20 cellular contexts compared by ENCODE assay signal in genomic region chr2:239436669-239437325, GRCh38. TPM values are rescaled to one million over a fixed set of nuclear protein-coding genes. Genes with fewer than 3 reads are reported as not detected.
DNase-seq lines count a peak whose midpoint lies in the region; ATAC-seq, FAIRE-seq and TF ChIP-seq lines count a peak whose summit lies in the region.
"Had no signal": no experiment of that assay in that cellular context is flagged by ENCODE, and none has a peak within 500 bp of the region (broad histone marks: within the 10 kb centered on the region; RNA-seq: fewer than 3 reads in every experiment).

No MANE protein-coding gene starts in this region.

- no peak for TF ChIP-seq POLR2A in right lobe of liver (IDR thresholded peaks at IDR 0.05)
- TF ChIP-seq POLR2A in HepG2 (IDR thresholded peaks at IDR 0.05; ENCODE audit: insufficient read depth in 1 of 2, low read depth in 2 of 2, low read length in 2 of 2), result no peak

- CTCF ChIA-PET in HepG2 (lab: Yijun Ruan, JAX; ENCODE audit: low intra/inter-chr PET ratio, low total read pairs), result no interaction called here

- FAIRE-seq in HepG2 (lab: Jason Lieb, UNC), result no peak
- FAIRE-seq: A204.1, HTR-8/SVneo had no signal

- H3K9me3 ChIP-seq in right lobe of liver (no peaks in the 10 kb centered on the region), HepG2 (ENCODE audit: low read length) (no peaks in the 10 kb centered on the region), upper lobe of right lung (no peaks in the 10 kb centered on the region)
- H3K9me3 ChIP-seq: Caco-2 had no signal

- no peak overlapping the region for H3K4me3 ChIP-seq in right lobe of liver
- no peak overlapping the region for H3K4me3 ChIP-seq in HepG2 (replicated peaks in 1 of 3; ENCODE audit: insufficient read depth in 1 of 3, low read depth in 2 of 3, low read length in 3 of 3)
- no peak overlapping the region for H3K4me3 ChIP-seq in dorsolateral prefrontal cortex
- no peak overlapping the region for H3K4me3 ChIP-seq in upper lobe of right lung

- no TSS peak for BruUV-seq in HepG2 (replicated peaks; lab: Mats Ljungman, UMichigan)

- H3K27me3 ChIP-seq in right lobe of liver (no peaks in the 10 kb centered on the region), HepG2 (ENCODE audit: control insufficient read depth in 1 of 2, insufficient read depth in 2 of 2, low read length in 2 of 2) (peaks cover 2 to 15% of the 10 kb centered on the region in 2 experiments; a peak in 3 of 5 replicates), dorsolateral prefrontal cortex (no peaks in the 10 kb centered on the region), upper lobe of right lung (peaks cover 4% of the 10 kb centered on the region)

- H3K36me3 ChIP-seq in right lobe of liver (no peaks in the 10 kb centered on the region), HepG2 (replicated peaks in 1 of 2; ENCODE audit: control insufficient read depth in 1 of 2, insufficient read depth in 2 of 2, low read length in 2 of 2) (no peaks in the 10 kb centered on the region), upper lobe of right lung (no peaks in the 10 kb centered on the region)

- in situ Hi-C loops in HepG2 (cut with HindIII; ENCODE audit: extremely low pct_ligation_motif_present, low pct_unique_long_range_greater_than_20kb), result no loop called here

- no peaks in the 10 kb centered on the region for H3K4me1 ChIP-seq in right lobe of liver
- peaks cover 12% of the 10 kb centered on the region for H3K4me1 ChIP-seq in HepG2 (ENCODE audit: insufficient read depth, low read length)
- peaks cover 6% of the 10 kb centered on the region for H3K4me1 ChIP-seq in upper lobe of right lung
- H3K4me1 ChIP-seq: Caco-2 had no signal

- DNase-seq in right lobe of liver (no peak), HepG2 (ENCODE audit: low spot score) (no peak), NOMO-1 treated with DMSO at 0.1 percent for 48 hours (lab: John Stamatoyannopoulos, UW; ENCODE audit: unreplicated experiment) (peak; percentile 73), dorsolateral prefrontal cortex (no peak), upper lobe of right lung (no peak), HUDEP-2 (lab: John Stamatoyannopoulos, UW; ENCODE audit: unreplicated experiment in 76 of 76) (no peak)
- DNase-seq: Caco-2; CD4-positive, CD25-positive, alpha-beta regulatory T cell; DMS153; EL; H9; NCI-H1092; NCI-H2081 treated with DMSO at 0.1 percent for 48 hours; NCI-H524; SHP77 treated with DMSO at 0.1 percent for 48 hours; SW 1271 had no signal

- no peaks in the 10 kb centered on the region for H4K20me1 ChIP-seq in HepG2 (ENCODE audit: insufficient read depth, low read length)

- H2AFZ ChIP-seq in HepG2 (ENCODE audit: low read length), result no peak overlapping the region

- no peak for TF ChIP-seq RAD21 in HepG2 (CRISPR knock-in tag; IDR thresholded peaks at IDR 0.05)

- H3K9ac ChIP-seq in HepG2 (ENCODE audit: insufficient read depth, low read depth, low read length), result no peak overlapping the region

- 69% methylated on average over 2 of the region's 2 CpGs for WGBS in right lobe of liver (ENCODE audit: insufficient coverage, low coverage, low lambda C conversion rate, missing lambda C conversion rate)
- WGBS in HepG2 (ENCODE audit: low lambda C conversion rate), result 86% methylated on average over 2 of the region's 2 CpGs

- H3K4me2 ChIP-seq in HepG2 (ENCODE audit: low read depth, low read length), result no peak overlapping the region

- POLR2A ChIA-PET in HepG2 (lab: Yijun Ruan, JAX), result interaction anchor here (1.0 kb wide), 1 partner anchor 36 kb away, joined by 3 read pairs; the partner anchor contains the start of gene HDAC4

- no peak for TF ChIP-seq CTCF in right lobe of liver (IDR thresholded peaks at IDR 0.05)
- TF ChIP-seq CTCF in HepG2 (CRISPR knock-in tag; IDR thresholded peaks at IDR 0.05), result no peak
- no peak for TF ChIP-seq CTCF in dorsolateral prefrontal cortex (IDR thresholded peaks at IDR 0.05 in 54 of 56, conservative IDR thresholded peaks at IDR 0.05 in 2 of 56; ENCODE audit: low read depth in 1 of 56, partially characterized antibody in 56 of 56)
- no peak for TF ChIP-seq CTCF in upper lobe of right lung (IDR thresholded peaks at IDR 0.05)

- H3K79me2 ChIP-seq in HepG2 (ENCODE audit: insufficient read depth, low read length), result no peaks in the 10 kb centered on the region

- peak in 3 of 4 donors; percentile 15 to 51 (median 33) for ATAC-seq in right lobe of liver
- ATAC-seq in HepG2, result no peak
- peak; percentile 57 for ATAC-seq in upper lobe of right lung
- no peak for ATAC-seq in HG03521 (IDR thresholded peaks at IDR 0.05; ENCODE audit: unreplicated experiment)
- no peak for ATAC-seq in GM18868 (IDR thresholded peaks at IDR 0.05; ENCODE audit: unreplicated experiment)

- H3K27ac ChIP-seq in right lobe of liver (no peak overlapping the region), HepG2 (ENCODE audit: extremely low read length, insufficient read depth, low read length) (no peak overlapping the region), dorsolateral prefrontal cortex (peak overlapping the region in 36 of 59 donors; percentile 5 to 100 (median 56)), upper lobe of right lung (no peak overlapping the region)

- intact Hi-C loops in right lobe of liver (cut with DNase I) (no loop called here), HepG2 (cut with micrococcal nuclease; ENCODE audit: unreplicated experiment) (no loop called here), dorsolateral prefrontal cortex (cut with DNase I) (no loop called here), upper lobe of right lung (cut with DNase I) (no loop called here)

- TF ChIP-seq EP300 in HepG2 (IDR thresholded peaks at IDR 0.05; ENCODE audit: low read depth in 2 of 2, low read length in 2 of 2) (no peak), HepG2 (CRISPR knock-in tag; IDR thresholded peaks at IDR 0.05; ENCODE audit: borderline replicate concordance) (no peak)

TF ChIP-seq in HepG2, 621 proteins besides CTCF, POLR2A, EP300 and RAD21 (continues in another document):
- no peak for TF ChIP-seq HNRNPK (IDR thresholded peaks at IDR 0.05; ENCODE audit: low read depth, low read length, poor library complexity, severe bottlenecking)
- TF ChIP-seq ZC3H4 (CRISPR knock-in tag; IDR thresholded peaks at IDR 0.05; ENCODE audit: borderline replicate concordance), result no peak
- TF ChIP-seq SMAD3 (CRISPR knock-in tag; IDR thresholded peaks at IDR 0.05), result no peak
- TF ChIP-seq, protein P1, sequence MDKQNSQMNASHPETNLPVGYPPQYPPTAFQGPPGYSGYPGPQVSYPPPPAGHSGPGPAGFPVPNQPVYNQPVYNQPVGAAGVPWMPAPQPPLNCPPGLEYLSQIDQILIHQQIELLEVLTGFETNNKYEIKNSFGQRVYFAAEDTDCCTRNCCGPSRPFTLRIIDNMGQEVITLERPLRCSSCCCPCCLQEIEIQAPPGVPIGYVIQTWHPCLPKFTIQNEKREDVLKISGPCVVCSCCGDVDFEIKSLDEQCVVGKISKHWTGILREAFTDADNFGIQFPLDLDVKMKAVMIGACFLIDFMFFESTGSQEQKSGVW (CRISPR knock-in tag; IDR thresholded peaks at IDR 0.05; ENCODE audit: borderline replicate concordance), result no peak
- TF ChIP-seq ETV6 (CRISPR knock-in tag; conservative IDR thresholded peaks at IDR 0.05), result no peak
- TF ChIP-seq RFXANK (CRISPR knock-in tag; IDR thresholded peaks at IDR 0.05), result no peak
- TF ChIP-seq PTBP1 (IDR thresholded peaks at IDR 0.05; ENCODE audit: low read depth, low read length, poor library complexity, severe bottlenecking), result no peak
- TF ChIP-seq ZNF724P (CRISPR knock-in tag; IDR thresholded peaks at IDR 0.05; ENCODE audit: borderline replicate concordance), result no peak
- no peak for TF ChIP-seq ZNF749 (CRISPR knock-in tag; IDR thresholded peaks at IDR 0.05; ENCODE audit: borderline replicate concordance)
- TF ChIP-seq ZNF468 (CRISPR knock-in tag; IDR thresholded peaks at IDR 0.05), result no peak
- TF ChIP-seq TRIM24 (CRISPR knock-in tag; IDR thresholded peaks at IDR 0.05), result no peak
- TF ChIP-seq CENPBD1 (CRISPR knock-in tag; IDR thresholded peaks at IDR 0.05; ENCODE audit: borderline replicate concordance, low read depth), result no peak
- no peak for TF ChIP-seq PHB2 (IDR thresholded peaks at IDR 0.05; ENCODE audit: partially characterized antibody)

RNA-seq across cellular contexts. Expression of gene HDAC4, which starts 36.0 kb away (rescaled TPM):
- total RNA-seq in right lobe of liver (10 to 100 TPM in 5 of 6 experiments, 1 to 10 TPM in 1; 8.9 to 22.4 (median 14.7) TPM), HepG2 (2016; rRNA removed; fragmentation: Illumina TruSeq; extraction: Trizol) (9.1 and 10.1 TPM in 2 replicates), dorsolateral prefrontal cortex (100 to 1,000 TPM in 51 of 120 experiments, 10 to 100 TPM in 69; 57.4 to 167 (median 97.8) TPM), upper lobe of right lung (44.1 TPM)
- 19.0 and 23.2 TPM in 2 replicates for total RNA-seq in HepG2 (2016; cell fraction: cytosol; rRNA removed; fragmentation: Illumina TruSeq; extraction: Trizol; ENCODE audit: low read depth)
- total RNA-seq in HepG2 (2016; cell fraction: insoluble cytoplasmic fraction; rRNA removed; fragmentation: Illumina TruSeq; extraction: Trizol), result 8.7 and 10.2 TPM in 2 replicates
- total RNA-seq in HepG2 (2016; cell fraction: membrane; rRNA removed; fragmentation: Illumina TruSeq; extraction: Trizol), result 8.0 and 11.2 TPM in 2 replicates
- total RNA-seq in HepG2 (2016; cell fraction: nucleus; rRNA removed; fragmentation: Illumina TruSeq; extraction: Trizol), result 14.9 and 20.4 TPM in 2 replicates
- polyA plus RNA-seq in HepG2 (2011; rRNA removed), result 11.5 and 11.9 TPM in 2 replicates
- polyA plus RNA-seq in HepG2 (2011; cell fraction: cytosol; rRNA removed), result 6.8 and 7.6 TPM in 2 replicates
- polyA plus RNA-seq in HepG2 (2011; cell fraction: nucleus; rRNA removed), result 60.5 and 78.4 TPM in 2 replicates
- polyA plus RNA-seq in HepG2 (2012), result 8.7 and 10.7 TPM in 2 replicates
- polyA plus RNA-seq in HepG2 (2016; cell fraction: cytosol; fragmentation: Illumina TruSeq; extraction: Trizol; ENCODE audit: low read depth), result 0.57 and 0.92 TPM in 2 replicates
- polyA plus RNA-seq in HepG2 (2016; cell fraction: insoluble cytoplasmic fraction; fragmentation: Illumina TruSeq; extraction: Trizol; ENCODE audit: low read depth), result 5.1 and 7.0 TPM in 2 replicates
- 1.6 and 2.5 TPM in 2 replicates for polyA plus RNA-seq in HepG2 (2016; cell fraction: membrane; fragmentation: Illumina TruSeq; extraction: Trizol; ENCODE audit: low read depth)
- 12.4 and 16.1 TPM in 2 replicates for polyA plus RNA-seq in HepG2 (2016; cell fraction: nucleus; fragmentation: Illumina TruSeq; extraction: Trizol; ENCODE audit: insufficient read depth, low read depth)
- 27.5 and 29.0 TPM in 2 replicates for polyA minus RNA-seq in HepG2 (2011; rRNA and poly(A)+ RNA removed; ENCODE audit: low replicate concordance)
- polyA minus RNA-seq in HepG2 (2011; cell fraction: cytosol; rRNA and poly(A)+ RNA removed), result 10.9 and 14.4 TPM in 2 replicates
- 64.9 and 80.1 TPM in 2 replicates for polyA minus RNA-seq in HepG2 (2011; cell fraction: nucleus; rRNA and poly(A)+ RNA removed)

Comparison
In these comparisons a context has a peak if more than half of its experiments do, and no peak if none do; other contexts are left out.
1. ATAC-seq: peak in right lobe of liver (3 of 4) and upper lobe of right lung (single experiment); none in HepG2 (single experiment), HG03521 (single experiment) and GM18868 (single experiment).
2. H3K27ac ChIP-seq: peak in dorsolateral prefrontal cortex (36 of 59); none in right lobe of liver (0 of 3), HepG2 (single experiment) and upper lobe of right lung (single experiment).